14 cellular contexts compared by ENCODE assay signal in the genomic region with DNA sequence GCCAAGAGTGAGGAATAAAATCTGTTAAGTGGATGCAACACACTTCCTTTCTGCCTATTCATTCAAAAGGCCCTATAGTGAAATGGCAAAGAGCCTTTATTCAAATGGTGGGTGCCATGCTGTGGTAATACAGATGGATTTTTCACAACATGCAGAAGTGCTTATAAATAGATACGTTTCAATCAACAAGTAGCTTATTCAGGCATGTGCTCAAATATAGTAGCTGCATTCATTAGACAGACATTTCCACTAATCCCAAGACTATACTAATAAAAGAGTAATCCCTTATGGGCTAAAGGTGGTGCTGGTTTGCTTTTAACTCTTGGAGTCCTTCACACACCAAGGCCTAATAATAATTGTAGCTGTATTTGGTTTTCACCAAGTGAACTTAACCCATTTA.
DNase-seq lines count a peak whose midpoint lies in the region; ATAC-seq lines count a peak whose summit lies in the region.
"Had no signal": no experiment of that assay in that cellular context is flagged by ENCODE, and none has a peak within 500 bp of the region (broad histone marks: within the 10 kb centered on the region; RNA-seq: fewer than 3 reads in every experiment).

No MANE protein-coding gene starts in this region.

- peak; percentile 53 for DNase-seq in NCI-H82 (lab: John Stamatoyannopoulos, UW)
- no peak for DNase-seq in NCI-H82 treated with DMSO at 0.1 percent for 48 hours (lab: John Stamatoyannopoulos, UW; ENCODE audit: unreplicated experiment)
- peak; percentile 54 for DNase-seq in globus pallidus (ENCODE audit: low spot score)
- peak; percentile 75 for DNase-seq in myocyte (ENCODE audit: low read depth)
- DNase-seq in superior temporal gyrus (ENCODE audit: extremely low spot score), result peak; percentile 44
- DNase-seq: 8988T, Caco-2, NCI-H1417 treated with DMSO at 0.1 percent for 48 hours, NCI-H2029 treated with DMSO at 0.1 percent for 48 hours, NCI-H524 treated with DMSO at 0.1 percent for 48 hours, PC-9 had no signal

- ATAC-seq in HG03175 (IDR thresholded peaks at IDR 0.05; ENCODE audit: unreplicated experiment) (no peak), GM21717 (IDR thresholded peaks at IDR 0.05; ENCODE audit: unreplicated experiment) (no peak), GM21367 (IDR thresholded peaks at IDR 0.05; ENCODE audit: unreplicated experiment) (no peak)
